ENCODE assay signal across 14 cellular contexts in the genomic region with DNA sequence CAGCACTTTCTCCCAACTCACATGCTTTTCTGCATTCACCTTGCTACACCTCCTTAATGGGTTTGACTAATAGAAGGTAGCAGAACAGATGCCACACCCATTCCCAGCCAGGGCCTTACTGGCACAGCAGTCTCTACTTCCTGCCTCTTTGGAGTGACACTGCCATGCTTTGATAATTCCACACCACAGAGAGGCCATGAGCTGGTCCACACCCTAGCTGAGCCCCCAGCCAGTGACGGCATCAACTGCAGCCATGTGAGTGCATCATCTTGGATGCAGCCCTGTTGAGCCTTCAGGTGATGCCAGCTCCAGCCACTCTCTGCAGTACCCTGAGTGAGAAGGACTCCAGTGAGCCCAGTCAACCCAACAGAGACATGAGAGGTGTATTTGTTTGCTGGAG. TPM values are rescaled to one million over a fixed set of nuclear protein-coding genes. Genes with fewer than 3 reads are reported as not detected.
A peak's percentile ranks its signal among the peaks of the same experiment; 100 is the strongest.
DNase-seq lines count a peak whose midpoint lies in the region; ATAC-seq and TF ChIP-seq lines count a peak whose summit lies in the region.
"Had no signal": no experiment of that assay in that cellular context is flagged by ENCODE, and none has a peak within 500 bp of the region (broad histone marks: within the 10 kb centered on the region; RNA-seq: fewer than 3 reads in every experiment).

No MANE protein-coding gene starts in this region.

- no peaks in the 10 kb centered on the region for H3K9me3 ChIP-seq in HEK293 (ENCODE audit: control insufficient read depth, insufficient read depth, low read depth, low read length)

- POLR2A ChIA-PET in HEK293 (lab: Yijun Ruan, JAX): interaction anchor here (0.8 to 1.0 kb wide), 2 partner anchors 24 to 27 kb away, joined by 3 to 6 read pairs; no protein-coding TSS in a partner anchor

- CTCF ChIA-PET in HEK293 (lab: Yijun Ruan, JAX): no interaction called here

- no peaks in the 10 kb centered on the region for H3K27me3 Mint-ChIP-seq in activated naive CD4-positive, alpha-beta T cell treated with anti-CD3 and anti-CD28 coated beads, Interleukin-2, amount 50 U/mL, for 24 hours
- H3K27me3 Mint-ChIP-seq in activated naive CD8-positive, alpha-beta T cell treated with anti-CD3 and anti-CD28 coated beads, Interleukin-2, amount 50 U/mL, for 24 hours: no peaks in the 10 kb centered on the region

- H3K4me3 ChIP-seq in HEK293 (ENCODE audit: low read depth, low read length): no peak overlapping the region

- peaks cover 76% of the 10 kb centered on the region for H3K4me1 Mint-ChIP-seq in activated naive CD4-positive, alpha-beta T cell treated with anti-CD3 and anti-CD28 coated beads, Interleukin-2, amount 50 U/mL, for 24 hours
- H3K4me1 Mint-ChIP-seq in activated naive CD8-positive, alpha-beta T cell treated with anti-CD3 and anti-CD28 coated beads, Interleukin-2, amount 50 U/mL, for 24 hours: peaks cover 76% of the 10 kb centered on the region

- no peak for ATAC-seq in activated naive CD8-positive, alpha-beta T cell treated with anti-CD3 and anti-CD28 coated beads, Interleukin-2, amount 50 U/mL, for 24 hours
- ATAC-seq: left lobe of liver had no signal

- no peaks in the 10 kb centered on the region for H3K36me3 ChIP-seq in HEK293 (ENCODE audit: control insufficient read depth in 2 of 2, insufficient read depth in 1 of 2, low read length in 2 of 2)

- no peaks in the 10 kb centered on the region for H3K9me3 Mint-ChIP-seq in activated naive CD4-positive, alpha-beta T cell treated with anti-CD3 and anti-CD28 coated beads, Interleukin-2, amount 50 U/mL, for 24 hours
- no peaks in the 10 kb centered on the region for H3K9me3 Mint-ChIP-seq in activated naive CD8-positive, alpha-beta T cell treated with anti-CD3 and anti-CD28 coated beads, Interleukin-2, amount 50 U/mL, for 24 hours

- TF ChIP-seq CTCF in HEK293 (tag by site-specific recombination; IDR thresholded peaks at IDR 0.05): no peak

- no peaks in the 10 kb centered on the region for H3K36me3 Mint-ChIP-seq in activated naive CD4-positive, alpha-beta T cell treated with anti-CD3 and anti-CD28 coated beads, Interleukin-2, amount 50 U/mL, for 24 hours
- no peaks in the 10 kb centered on the region for H3K36me3 Mint-ChIP-seq in activated naive CD8-positive, alpha-beta T cell treated with anti-CD3 and anti-CD28 coated beads, Interleukin-2, amount 50 U/mL, for 24 hours (ENCODE audit: low read depth)

- no peaks in the 10 kb centered on the region for H3K4me1 ChIP-seq in HEK293 (ENCODE audit: control insufficient read depth, insufficient read depth, low read length)
- H3K4me1 ChIP-seq: parathyroid adenoma had no signal

- DNase-seq in activated naive CD4-positive, alpha-beta T cell (lab: John Stamatoyannopoulos, UW): no peak
- DNase-seq in activated naive CD8-positive, alpha-beta T cell treated with anti-CD3 and anti-CD28 coated beads, Interleukin-2, amount 50 U/mL, for 24 hours: peak; percentile 20
- peak; percentile 41 for DNase-seq in stimulated activated CD8-positive, alpha-beta memory T cell treated with anti-CD3 and anti-CD28 coated beads, Interleukin-4, amount 100 ng/mL, for 48 hours
- no peak for DNase-seq in amniotic stem cell (lab: John Stamatoyannopoulos, UW)
- no peak for DNase-seq in A172 (ENCODE audit: low spot score)
- DNase-seq: caudate nucleus; effector CD4-positive, alpha-beta T cell; NCI-H1436; SHP77 had no signal

- no peak overlapping the region for H3K27ac ChIP-seq in HEK293 (ENCODE audit: extremely low read depth, low read depth, low read length)
- H3K27ac ChIP-seq: parathyroid adenoma had no signal

- peak overlapping the region; percentile 71 for H3K4me3 Mint-ChIP-seq in activated naive CD4-positive, alpha-beta T cell treated with anti-CD3 and anti-CD28 coated beads, Interleukin-2, amount 50 U/mL, for 24 hours
- peak overlapping the region; percentile 69 for H3K4me3 Mint-ChIP-seq in activated naive CD8-positive, alpha-beta T cell treated with anti-CD3 and anti-CD28 coated beads, Interleukin-2, amount 50 U/mL, for 24 hours
- H3K4me3 Mint-ChIP-seq: B cell had no signal

- peak overlapping the region; percentile 100 for H3K27ac Mint-ChIP-seq in activated naive CD4-positive, alpha-beta T cell treated with anti-CD3 and anti-CD28 coated beads, Interleukin-2, amount 50 U/mL, for 24 hours
- H3K27ac Mint-ChIP-seq in activated naive CD8-positive, alpha-beta T cell treated with anti-CD3 and anti-CD28 coated beads, Interleukin-2, amount 50 U/mL, for 24 hours: peak overlapping the region; percentile 99
- H3K27ac Mint-ChIP-seq: B cell had no signal

TF ChIP-seq in HEK293, 187 proteins besides CTCF, POLR2A, EP300 and RAD21:
- TF ChIP-seq ZIC2 (tag by site-specific recombination; IDR thresholded peaks at IDR 0.05) (0 out of 2 replicates have a peak, but pooled peaks have one; percentile 6), ZNF777 (tag by site-specific recombination; IDR thresholded peaks at IDR 0.05; ENCODE audit: borderline replicate concordance) (no peak), ZNF600 (tag by site-specific recombination; IDR thresholded peaks at IDR 0.05) (peak; percentile 48; the same call in 1 of the 2 replicates), ZNF596 (tag by site-specific recombination; IDR thresholded peaks at IDR 0.05) (no peak)
TF ChIP-seq in HEK293: peak in this region for 2.

RNA-seq across cellular contexts. Expression of gene EZH2, which starts 27.5 kb away (rescaled TPM):
- total RNA-seq in A172 (2014; rRNA removed; shearing (Covaris generic)): 35.4 and 39.5 TPM in 2 replicates

Comparison
In these comparisons a context has a peak if more than half of its experiments do, and no peak if none do; other contexts are left out.
1. DNase-seq: peak in activated naive CD8-positive, alpha-beta T cell treated with anti-CD3 and anti-CD28 coated beads, Interleukin-2, amount 50 U/mL, for 24 hours (single experiment) and stimulated activated CD8-positive, alpha-beta memory T cell treated with anti-CD3 and anti-CD28 coated beads, Interleukin-4, amount 100 ng/mL, for 48 hours (single experiment); none in activated naive CD4-positive, alpha-beta T cell (0 of 4), amniotic stem cell (single experiment) and A172 (single experiment).